ENCODE assay signal across 10 cellular contexts in the genomic region with DNA sequence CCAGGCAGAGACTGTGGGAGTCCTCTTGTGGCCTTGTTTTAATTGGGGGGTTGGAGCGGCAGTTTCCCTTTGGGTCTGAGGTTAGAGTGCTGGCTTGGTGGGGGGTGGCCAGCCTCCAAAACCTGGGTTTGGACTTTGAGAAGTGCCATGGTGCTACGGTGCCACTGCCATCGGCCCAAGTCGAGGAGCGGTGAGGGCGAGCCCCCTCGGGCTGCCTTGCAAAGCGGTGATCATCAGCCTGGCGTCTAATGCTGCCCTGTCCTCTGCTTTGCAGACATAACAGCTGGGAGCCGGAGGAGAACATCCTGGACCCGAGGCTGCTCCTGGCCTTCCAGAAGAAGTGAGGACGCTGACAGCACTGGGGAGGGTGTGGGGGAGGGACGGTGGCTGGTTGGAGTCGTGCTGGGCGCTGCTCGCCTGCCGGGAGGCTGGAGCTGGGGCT. TPM values are rescaled to one million over a fixed set of nuclear protein-coding genes. Genes with fewer than 3 reads are reported as not detected.
A peak's percentile ranks its signal among the peaks of the same experiment; 100 is the strongest.
DNase-seq lines count a peak whose midpoint lies in the region; ATAC-seq and TF ChIP-seq lines count a peak whose summit lies in the region.
"Had no signal": no experiment of that assay in that cellular context is flagged by ENCODE, and none has a peak within 500 bp of the region (broad histone marks: within the 10 kb centered on the region; RNA-seq: fewer than 3 reads in every experiment).

No MANE protein-coding gene starts in this region.

- ATAC-seq in left ventricle myocardium superior, result no peak

- H3K36me3 ChIP-seq in cardiac muscle cell, result peaks cover 2% of the 10 kb centered on the region

- H3K9me3 Mint-ChIP-seq in activated T-helper 1 cell treated with anti-CD3 and anti-CD28 coated beads, Interleukin-12 subunit alpha, Interleukin-12 subunit beta, Interleukin-2, Interleukin-4 antibody, amounts not matched to agents 30 ng/mL and 10 ng/mL and 1 ng/mL, durations not matched to agents 14 hours and 24 hours and 36 hours, result no peaks in the 10 kb centered on the region
- no peaks in the 10 kb centered on the region for H3K9me3 Mint-ChIP-seq in type B pancreatic cell

- no peaks in the 10 kb centered on the region for H3K9me3 ChIP-seq in cardiac muscle cell (ENCODE audit: low read depth)

- no peaks in the 10 kb centered on the region for H3K27me3 ChIP-seq in cardiac muscle cell

- peak overlapping the region; percentile 37 for H3K27ac ChIP-seq in cardiac muscle cell

- intact Hi-C loops in left ventricle myocardium superior (cut with micrococcal nuclease), result no loop called here
- intact Hi-C loops in activated T-helper 1 cell treated with anti-CD3 and anti-CD28 coated beads, Interleukin-12 subunit alpha, Interleukin-12 subunit beta, Interleukin-2, Interleukin-4 antibody, amounts not matched to agents 30 ng/mL and 10 ng/mL and 1 ng/mL, durations not matched to agents 14 hours and 24 hours and 36 hours (cut with micrococcal nuclease), result loop anchor here (2.0 to 10.0 kb wide), 2 partner anchors 18 to 366 kb away; a partner anchor contains a TSS

- H3K4me3 ChIP-seq in cardiac muscle cell, result peak overlapping the region; percentile 93

- no peak for TF ChIP-seq CTCF in cardiac muscle cell (IDR thresholded peaks at IDR 0.05; ENCODE audit: low read depth, low read length)
- TF ChIP-seq CTCF in type B pancreatic cell (conservative IDR thresholded peaks at IDR 0.05), result no peak

- peaks cover 50% of the 10 kb centered on the region for H3K27me3 Mint-ChIP-seq in activated T-helper 1 cell treated with anti-CD3 and anti-CD28 coated beads, Interleukin-12 subunit alpha, Interleukin-12 subunit beta, Interleukin-2, Interleukin-4 antibody, amounts not matched to agents 30 ng/mL and 10 ng/mL and 1 ng/mL, durations not matched to agents 14 hours and 24 hours and 36 hours (ENCODE audit: insufficient read depth)
- H3K27me3 Mint-ChIP-seq in type B pancreatic cell, result peaks cover 13% of the 10 kb centered on the region

- peaks cover 5% of the 10 kb centered on the region for H3K36me3 Mint-ChIP-seq in activated T-helper 1 cell treated with anti-CD3 and anti-CD28 coated beads, Interleukin-12 subunit alpha, Interleukin-12 subunit beta, Interleukin-2, Interleukin-4 antibody, amounts not matched to agents 30 ng/mL and 10 ng/mL and 1 ng/mL, durations not matched to agents 14 hours and 24 hours and 36 hours (ENCODE audit: low read depth)
- H3K36me3 Mint-ChIP-seq in type B pancreatic cell, result peaks cover 23% of the 10 kb centered on the region

- H3K4me3 Mint-ChIP-seq in activated T-helper 1 cell treated with anti-CD3 and anti-CD28 coated beads, Interleukin-12 subunit alpha, Interleukin-12 subunit beta, Interleukin-2, Interleukin-4 antibody, amounts not matched to agents 30 ng/mL and 10 ng/mL and 1 ng/mL, durations not matched to agents 14 hours and 24 hours and 36 hours, result peak overlapping the region; percentile 84
- peak overlapping the region; percentile 95 for H3K4me3 Mint-ChIP-seq in type B pancreatic cell

- H3K4me1 ChIP-seq in cardiac muscle cell (ENCODE audit: low read depth), result peaks cover 7% of the 10 kb centered on the region

- H3K4me1 Mint-ChIP-seq in activated T-helper 1 cell treated with anti-CD3 and anti-CD28 coated beads, Interleukin-12 subunit alpha, Interleukin-12 subunit beta, Interleukin-2, Interleukin-4 antibody, amounts not matched to agents 30 ng/mL and 10 ng/mL and 1 ng/mL, durations not matched to agents 14 hours and 24 hours and 36 hours (ENCODE audit: low read depth), result peaks cover 12% of the 10 kb centered on the region
- H3K4me1 Mint-ChIP-seq in type B pancreatic cell (ENCODE audit: unreplicated experiment), result peaks cover 41% of the 10 kb centered on the region

- no peak for DNase-seq in cardiac muscle cell (ENCODE audit: low read depth in 1 of 2, low spot score in 1 of 2)
- DNase-seq in left ventricle myocardium superior, result no peak
- DNase-seq in activated T-helper 1 cell treated with anti-CD3 and anti-CD28 coated beads, Interleukin-12 subunit alpha, Interleukin-12 subunit beta, Interleukin-2, Interleukin-4 antibody, amounts not matched to agents 30 ng/mL and 10 ng/mL and 1 ng/mL, durations not matched to agents 14 hours and 24 hours and 36 hours (ENCODE audit: low spot score), result no peak
- peak; percentile 79 for DNase-seq in islet precursor cell
- no peak for DNase-seq in type B pancreatic cell (ENCODE audit: extremely low spot score, unreplicated experiment)
- DNase-seq in NCI-H446 treated with DMSO at 0.1 percent for 48 hours (lab: John Stamatoyannopoulos, UW), result no peak
- no peak for DNase-seq in CD1c-positive myeloid dendritic cell (ENCODE audit: extremely low spot score)
- DNase-seq in MV-4-11 (lab: John Stamatoyannopoulos, UW), result no peak

- peak overlapping the region; percentile 28 for H3K27ac Mint-ChIP-seq in activated T-helper 1 cell treated with anti-CD3 and anti-CD28 coated beads, Interleukin-12 subunit alpha, Interleukin-12 subunit beta, Interleukin-2, Interleukin-4 antibody, amounts not matched to agents 30 ng/mL and 10 ng/mL and 1 ng/mL, durations not matched to agents 14 hours and 24 hours and 36 hours
- H3K27ac Mint-ChIP-seq in type B pancreatic cell, result peak overlapping the region; percentile 88

RNA-seq across cellular contexts. Expression of a gene that starts 1.2 kb away (rescaled TPM):
- total RNA-seq in cardiac muscle cell (35.3 and 51.1 TPM in 2 replicates), left ventricle myocardium superior (2.9 TPM), type B pancreatic cell (ENCODE audit: low replicate concordance) (21.6 and 72.0 TPM in 2 replicates)
- polyA plus RNA-seq in cardiac muscle cell, result 25.8 and 28.8 TPM in 2 replicates
- total RNA-seq in activated T-helper 1 cell treated with anti-CD3 and anti-CD28 coated beads, Interleukin-12 subunit alpha, Interleukin-12 subunit beta, Interleukin-2, Interleukin-4 antibody, amounts not matched to agents 30 ng/mL and 10 ng/mL and 1 ng/mL, durations not matched to agents 14 hours and 24 hours and 36 hours, result 4.7 and 5.1 TPM in 2 replicates

RNA-seq across cellular contexts. Expression of a gene that starts 17.8 kb away (rescaled TPM):
- 16.7 and 20.3 TPM in 2 replicates for total RNA-seq in cardiac muscle cell
- polyA plus RNA-seq in cardiac muscle cell, result 8.2 and 13.8 TPM in 2 replicates
- 8.2 TPM for total RNA-seq in left ventricle myocardium superior
- 6.2 and 6.6 TPM in 2 replicates for total RNA-seq in activated T-helper 1 cell treated with anti-CD3 and anti-CD28 coated beads, Interleukin-12 subunit alpha, Interleukin-12 subunit beta, Interleukin-2, Interleukin-4 antibody, amounts not matched to agents 30 ng/mL and 10 ng/mL and 1 ng/mL, durations not matched to agents 14 hours and 24 hours and 36 hours
- 13.3 and 16.0 TPM in 2 replicates for total RNA-seq in type B pancreatic cell (ENCODE audit: low replicate concordance)

RNA-seq across cellular contexts. Expression of a gene that starts 48.4 kb away (rescaled TPM):
- total RNA-seq in cardiac muscle cell (not detected in 2 replicates), left ventricle myocardium superior (not detected), type B pancreatic cell (ENCODE audit: low replicate concordance) (5.3 and 20.5 TPM in 2 replicates)
- not detected in 2 replicates for polyA plus RNA-seq in cardiac muscle cell
- total RNA-seq in activated T-helper 1 cell treated with anti-CD3 and anti-CD28 coated beads, Interleukin-12 subunit alpha, Interleukin-12 subunit beta, Interleukin-2, Interleukin-4 antibody, amounts not matched to agents 30 ng/mL and 10 ng/mL and 1 ng/mL, durations not matched to agents 14 hours and 24 hours and 36 hours, result 0.10 and 0.16 TPM in 2 replicates
- total RNA-seq: renal cortical epithelial cell, RPMI7951 had no signal
